ENCODE assay signal across 7 cellular contexts in genomic region chr15:84735480-84736061, GRCh38. TPM values are rescaled to one million over a fixed set of nuclear protein-coding genes. Genes with fewer than 3 reads are reported as not detected.
A peak's percentile ranks its signal among the peaks of the same experiment; 100 is the strongest.
DNase-seq lines count a peak whose midpoint lies in the region; ATAC-seq and TF ChIP-seq lines count a peak whose summit lies in the region.
"Not testable (repeated sequence)": the region's sequence is repeated elsewhere in the genome, so short reads cannot be mapped to it uniquely, and the experiment has no call there.

No MANE protein-coding gene starts in this region.

- not testable (repeated sequence) for H4K20me1 ChIP-seq in neural progenitor cell (ENCODE audit: low read depth)

- ATAC-seq in GM18868 (IDR thresholded peaks at IDR 0.05; ENCODE audit: unreplicated experiment) (peak; percentile 48), HG03457 (IDR thresholded peaks at IDR 0.05; ENCODE audit: unreplicated experiment) (peak; percentile 36), RWPE2 (ENCODE audit: low read depth) (peak; percentile 74), foreskin keratinocyte (peak; percentile 80)

- peak overlapping the region; percentile 12; the same call in 1 of the 2 replicates for H3K4me3 ChIP-seq in HEK293 (ENCODE audit: low read depth, low read length)
- H3K4me3 ChIP-seq in RWPE2 (ENCODE audit: severe bottlenecking); neural progenitor cell: not testable (repeated sequence)

- peaks cover 56% of the 10 kb centered on the region for H3K4me1 Mint-ChIP-seq in activated naive CD8-positive, alpha-beta T cell (ENCODE audit: low read depth)
- H3K4me1 Mint-ChIP-seq in neural progenitor cell = peaks cover 14% of the 10 kb centered on the region

- not testable (repeated sequence) for H3K4me1 ChIP-seq in HEK293 (ENCODE audit: control insufficient read depth, insufficient read depth, low read length); foreskin keratinocyte
- peaks cover 16% of the 10 kb centered on the region for H3K4me1 ChIP-seq in RWPE2 (ENCODE audit: insufficient read depth, poor library complexity, severe bottlenecking)
- H3K4me1 ChIP-seq in neural progenitor cell = peaks cover 18% of the 10 kb centered on the region

- peak overlapping the region; percentile 89 for H3K4me3 Mint-ChIP-seq in activated naive CD8-positive, alpha-beta T cell
- H3K4me3 Mint-ChIP-seq in neural progenitor cell = peak overlapping the region; percentile 12

- not testable (repeated sequence) for H3K27me3 Mint-ChIP-seq in activated naive CD8-positive, alpha-beta T cell; neural progenitor cell (ENCODE audit: insufficient read depth, low read depth)

- H3K27ac ChIP-seq in HEK293 (ENCODE audit: extremely low read depth, low read depth, low read length) = peak overlapping the region; percentile 33; the same call in 1 of the 2 replicates
- peak overlapping the region; percentile 29 for H3K27ac ChIP-seq in RWPE2 (ENCODE audit: poor library complexity, severe bottlenecking)
- peak overlapping the region; percentile 41 for H3K27ac ChIP-seq in foreskin keratinocyte
- H3K27ac ChIP-seq in neural progenitor cell = not testable (repeated sequence)

- CTCF ChIA-PET in HEK293 (lab: Yijun Ruan, JAX) = interaction anchor here (0.5 to 1.4 kb wide), 6 partner anchors 9 to 311 kb away, joined by 3 to 4 read pairs (median 3); no protein-coding TSS in a partner anchor

- H2AFZ ChIP-seq in neural progenitor cell (replicated peaks) = not testable (repeated sequence)

- not testable (repeated sequence) for H3K36me3 Mint-ChIP-seq in activated naive CD8-positive, alpha-beta T cell; neural progenitor cell

- not testable (repeated sequence) for TF ChIP-seq CTCF in HEK293 (tag by site-specific recombination; IDR thresholded peaks at IDR 0.05); RWPE2 (IDR thresholded peaks at IDR 0.05; ENCODE audit: poor library complexity, severe bottlenecking); foreskin keratinocyte (conservative IDR thresholded peaks at IDR 0.05); neural progenitor cell (IDR thresholded peaks at IDR 0.05)

- not testable (repeated sequence) for H3K79me2 ChIP-seq in neural progenitor cell (ENCODE audit: low read depth)

- POLR2A ChIA-PET in HEK293 (lab: Yijun Ruan, JAX) = interaction anchor here (0.6 to 5.6 kb wide), 9 partner anchors 11 to 105 kb away, joined by 3 to 64 read pairs (median 4); partner anchors contain the start of gene SEC11A

- not testable (repeated sequence) for H3K27me3 ChIP-seq in RWPE2 (ENCODE audit: insufficient read depth, poor library complexity, severe bottlenecking); foreskin keratinocyte; neural progenitor cell

- H3K9me3 Mint-ChIP-seq in activated naive CD8-positive, alpha-beta T cell (ENCODE audit: low read depth); neural progenitor cell: not testable (repeated sequence)

- peak overlapping the region; percentile 95 for H3K27ac Mint-ChIP-seq in activated naive CD8-positive, alpha-beta T cell
- H3K27ac Mint-ChIP-seq in neural progenitor cell = not testable (repeated sequence)

- H3K4me2 ChIP-seq in neural progenitor cell = peak overlapping the region; percentile 36

- peaks cover 15% of the 10 kb centered on the region for H3F3A ChIP-seq in neural progenitor cell (ENCODE audit: low read depth)

- H3K36me3 ChIP-seq in HEK293 (ENCODE audit: control insufficient read depth in 2 of 2, insufficient read depth in 1 of 2, low read length in 2 of 2); RWPE2 (ENCODE audit: low read depth); neural progenitor cell: not testable (repeated sequence)

- H3K9ac ChIP-seq in neural progenitor cell = not testable (repeated sequence)

- not testable (repeated sequence) for H3K9me3 ChIP-seq in HEK293 (ENCODE audit: control insufficient read depth, insufficient read depth, low read depth, low read length); RWPE2 (ENCODE audit: severe bottlenecking); neural progenitor cell (ENCODE audit: low read depth)

- DNase-seq in RWPE2 (ENCODE audit: low spot score) (peak; percentile 27), foreskin keratinocyte (peak; percentile 44 to 62)
- DNase-seq in neural progenitor cell (ENCODE audit: low spot score) = not testable (repeated sequence)

TF ChIP-seq in HEK293, 187 proteins besides CTCF, POLR2A, EP300 and RAD21:
- 0 out of 2 replicates have a peak, but pooled peaks have one; percentile 21 for TF ChIP-seq ZNF366 (tag by site-specific recombination; conservative IDR thresholded peaks at IDR 0.05)

RNA-seq across cellular contexts. Expression of gene ZNF592, which starts 12.8 kb away (rescaled TPM):
- total RNA-seq in foreskin keratinocyte (13.1 and 13.5 TPM in 2 replicates), neural progenitor cell (ENCODE audit: low replicate concordance) (5.8 and 10.3 TPM in 2 replicates)
- polyA plus RNA-seq in foreskin keratinocyte = 5.5 and 6.8 TPM in 2 replicates

RNA-seq across cellular contexts. Expression of gene SEC11A, which starts 19.6 kb away (rescaled TPM):
- total RNA-seq in foreskin keratinocyte (127 and 135 TPM in 2 replicates), neural progenitor cell (ENCODE audit: low replicate concordance) (402 and 589 TPM in 2 replicates)
- 141 and 143 TPM in 2 replicates for polyA plus RNA-seq in foreskin keratinocyte
